ENCODE assay signal across 38 cellular contexts in the genomic region with DNA sequence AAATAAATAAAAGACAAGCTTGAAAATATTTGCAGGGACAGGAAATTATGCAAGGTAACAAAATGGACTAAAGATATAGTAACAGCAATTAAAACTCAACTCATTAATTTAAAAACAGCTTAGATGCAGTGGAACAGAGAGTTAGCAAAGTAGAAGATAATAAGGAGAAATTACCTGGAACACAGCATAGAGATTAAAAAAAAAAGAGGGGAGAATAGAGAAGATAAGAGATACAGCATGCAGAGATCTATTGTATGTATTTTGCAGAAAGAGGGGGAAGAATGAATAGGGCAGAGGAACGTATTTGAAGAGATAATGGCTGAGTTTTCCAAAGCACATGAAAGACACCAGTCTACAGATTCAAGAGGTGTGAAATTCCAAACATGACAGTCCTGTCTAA. TPM values are rescaled to one million over a fixed set of nuclear protein-coding genes. Genes with fewer than 3 reads are reported as not detected.
"Had no signal": no experiment of that assay in that cellular context is flagged by ENCODE, and none has a peak within 500 bp of the region (broad histone marks: within the 10 kb centered on the region; RNA-seq: fewer than 3 reads in every experiment).

No MANE protein-coding gene starts in this region.

- ATAC-seq: activated CD8-positive, alpha-beta T cell treated with anti-CD3 and anti-CD28 coated beads for 36 hours; activated naive CD4-positive, alpha-beta T cell treated with anti-CD3 and anti-CD28 coated beads, Interleukin-2, amount 50 U/mL, for 72 hours; activated T-cell treated with anti-CD3 and anti-CD28 coated beads, Interleukin-2, amount 50 U/mL, for 4 hours; activated T-cell treated with anti-CD3 and anti-CD28 coated beads, Interleukin-2, amount 50 U/mL, for 72 hours; activated T-helper 17 cell treated with anti-CD3 and anti-CD28 coated beads, Interleukin-2, amount 50 U/mL, for 72 hours; body of pancreas had no signal

- DNase-seq: activated B cell treated with CpG ODN at 0.5 μM for 24 hours; activated CD4-positive, alpha-beta memory T cell treated with anti-CD3 and anti-CD28 coated beads for 36 hours; activated CD4-positive, alpha-beta T cell treated with anti-CD3 and anti-CD28 coated beads for 4 hours; activated CD4-positive, alpha-beta T cell treated with anti-CD3 and anti-CD28 coated beads, Interleukin-2, amount 10 ng/mL, durations not matched to agents 24 days and 14 days; activated CD4-positive, alpha-beta T cell treated with anti-CD3 and anti-CD28 coated beads, Interleukin-2, amount 50 U/mL, for 1 hour; activated CD4-positive, alpha-beta T cell treated with anti-CD3 and anti-CD28 coated beads, Interleukin-2, amount 50 U/mL, for 4 hours; activated CD4-positive, CD25-positive, alpha-beta regulatory T cell treated with anti-CD3 and anti-CD28 coated beads, Interleukin-2, amount 50 U/mL, for 72 hours; activated CD8-positive, alpha-beta memory T cell treated with anti-CD3 and anti-CD28 coated beads, Interleukin-2, amount 50 U/mL, for 4 hours; activated CD8-positive, alpha-beta T cell treated with anti-CD3 and anti-CD28 coated beads for 36 hours; activated effector memory CD4-positive, alpha-beta T cell treated with anti-CD3 and anti-CD28 coated beads, Interleukin-2, amount 50 U/mL, for 16 hours; activated gamma-delta T cell treated with Interleukin-2 at 50 U/mL for 16 hours; activated naive CD4-positive, alpha-beta T cell; activated naive CD4-positive, alpha-beta T cell treated with anti-CD3 and anti-CD28 coated beads for 36 hours; activated naive CD4-positive, alpha-beta T cell treated with anti-CD3 and anti-CD28 coated beads, Interleukin-2, amount 50 U/mL, for 16 hours; activated naive CD8-positive, alpha-beta T cell treated with anti-CD3 and anti-CD28 coated beads for 36 hours; activated T-cell treated with anti-CD3 and anti-CD28 coated beads for 4 hours; activated T-cell treated with anti-CD3 and anti-CD28 coated beads, Interleukin-2, amount 50 U/mL, for 1 hour; activated T-cell treated with anti-CD3 and anti-CD28 coated beads, Interleukin-2, amount 50 U/mL, for 4 hours; activated T-cell treated with anti-CD3 and anti-CD28 coated beads, Interleukin-2, amount 50 U/mL, for 72 hours; adrenal gland; amniotic stem cell; aorta; body of pancreas; brain microvascular endothelial cell; central memory CD4-positive, alpha-beta T cell; T-helper 2 cell; T-helper 9 cell had no signal

- H3K27ac ChIP-seq: adrenal gland, body of pancreas, brain microvascular endothelial cell, breast epithelium, VCaP had no signal

- H3K27ac Mint-ChIP-seq: activated B cell treated with CpG ODN at 0.5 μM for 24 hours; activated CD4-positive, alpha-beta memory T cell treated with anti-CD3 and anti-CD28 coated beads for 36 hours; activated CD4-positive, alpha-beta T cell treated with anti-CD3 and anti-CD28 coated beads, Interleukin-2, amount 10 ng/mL, durations not matched to agents 24 days and 14 days; activated CD8-positive, alpha-beta T cell treated with anti-CD3 and anti-CD28 coated beads for 36 hours; activated naive CD4-positive, alpha-beta T cell treated with anti-CD3 and anti-CD28 coated beads for 36 hours; activated naive CD4-positive, alpha-beta T cell treated with anti-CD3 and anti-CD28 coated beads, Interleukin-2, amount 50 U/mL, for 72 hours; activated naive CD8-positive, alpha-beta T cell treated with anti-CD3 and anti-CD28 coated beads for 36 hours; activated T-cell treated with anti-CD3 and anti-CD28 coated beads, Interleukin-2, amount 50 U/mL, for 72 hours; activated T-helper 1 cell treated with anti-CD3 and anti-CD28 coated beads, Interleukin-12 subunit alpha, Interleukin-12 subunit beta, Interleukin-2, Interleukin-4 antibody, amounts not matched to agents 30 ng/mL and 10 ng/mL and 1 ng/mL, durations not matched to agents 14 hours and 24 hours and 36 hours; activated T-helper 17 cell treated with anti-CD3 and anti-CD28 coated beads, Interleukin-2, amount 50 U/mL, for 72 hours; T-helper 1 cell treated with Interleukin-12 subunit alpha and Interleukin-12 subunit beta and Interleukin-4 antibody, amounts not matched to agents 30 μg/mL and 1 μg/mL, for 36 hours; T-helper 2 cell treated with Interferon-gamma antibody and Interleukin-4, amounts not matched to agents 5 μg/mL and 100 μg/mL, for 36 hours had no signal

- H3K4me1 ChIP-seq: body of pancreas, breast epithelium had no signal

- H3K4me1 Mint-ChIP-seq: activated B cell treated with CpG ODN at 0.5 μM for 24 hours; activated CD4-positive, alpha-beta T cell treated with anti-CD3 and anti-CD28 coated beads, Interleukin-2, amount 10 ng/mL, durations not matched to agents 24 days and 14 days; activated naive CD8-positive, alpha-beta T cell treated with anti-CD3 and anti-CD28 coated beads for 36 hours; activated T-helper 17 cell treated with anti-CD3 and anti-CD28 coated beads, Interleukin-2, amount 50 U/mL, for 72 hours had no signal

- H3K4me3 ChIP-seq: adrenal gland, body of pancreas, breast epithelium had no signal

- H3K36me3 ChIP-seq: adrenal gland, brain microvascular endothelial cell, breast epithelium had no signal

- H3K4me3 Mint-ChIP-seq: activated B cell treated with CpG ODN at 0.5 μM for 24 hours; activated CD4-positive, alpha-beta memory T cell treated with anti-CD3 and anti-CD28 coated beads for 36 hours; activated CD4-positive, alpha-beta T cell treated with anti-CD3 and anti-CD28 coated beads, Interleukin-2, amount 10 ng/mL, durations not matched to agents 24 days and 14 days; activated CD8-positive, alpha-beta T cell treated with anti-CD3 and anti-CD28 coated beads for 36 hours; activated naive CD4-positive, alpha-beta T cell treated with anti-CD3 and anti-CD28 coated beads for 36 hours; activated naive CD8-positive, alpha-beta T cell treated with anti-CD3 and anti-CD28 coated beads for 36 hours; activated T-cell treated with anti-CD3 and anti-CD28 coated beads, Interleukin-2, amount 50 U/mL, for 4 hours; activated T-cell treated with anti-CD3 and anti-CD28 coated beads, Interleukin-2, amount 50 U/mL, for 72 hours; activated T-helper 1 cell treated with anti-CD3 and anti-CD28 coated beads, Interleukin-12 subunit alpha, Interleukin-12 subunit beta, Interleukin-2, Interleukin-4 antibody, amounts not matched to agents 30 ng/mL and 10 ng/mL and 1 ng/mL, durations not matched to agents 14 hours and 24 hours and 36 hours; activated T-helper 17 cell treated with anti-CD3 and anti-CD28 coated beads, Interleukin-2, amount 50 U/mL, for 72 hours; T-helper 1 cell treated with Interleukin-12 subunit alpha and Interleukin-12 subunit beta and Interleukin-4 antibody, amounts not matched to agents 30 μg/mL and 1 μg/mL, for 36 hours; T-helper 2 cell treated with Interferon-gamma antibody and Interleukin-4, amounts not matched to agents 5 μg/mL and 100 μg/mL, for 36 hours had no signal

- FAIRE-seq: astrocyte, TTC549 had no signal

- H3K9me3 ChIP-seq: adrenal gland, body of pancreas had no signal

- H3K36me3 Mint-ChIP-seq: activated CD4-positive, alpha-beta memory T cell treated with anti-CD3 and anti-CD28 coated beads for 36 hours had no signal

- H3K27me3 ChIP-seq: adrenal gland, body of pancreas had no signal

RNA-seq across cellular contexts. Expression of a gene that starts 28.7 kb away (rescaled TPM):
- total RNA-seq: activated B cell treated with CpG ODN at 0.5 μM for 24 hours; activated CD4-positive, alpha-beta memory T cell treated with anti-CD3 and anti-CD28 coated beads for 36 hours; activated CD4-positive, alpha-beta T cell treated with anti-CD3 and anti-CD28 coated beads, Interleukin-2, amount 10 ng/mL, durations not matched to agents 24 days and 14 days; activated CD8-positive, alpha-beta memory T cell treated with anti-CD3 and anti-CD28 coated beads for 36 hours; activated CD8-positive, alpha-beta T cell treated with anti-CD3 and anti-CD28 coated beads for 36 hours; activated naive CD4-positive, alpha-beta T cell treated with anti-CD3 and anti-CD28 coated beads for 36 hours; activated naive CD8-positive, alpha-beta T cell treated with anti-CD3 and anti-CD28 coated beads for 36 hours; activated T-cell treated with anti-CD3 and anti-CD28 coated beads, Interleukin-2, amount 50 U/mL, for 4 hours; activated T-cell treated with anti-CD3 and anti-CD28 coated beads, Interleukin-2, amount 50 U/mL, for 72 hours; activated T-helper 1 cell treated with anti-CD3 and anti-CD28 coated beads, Interleukin-12 subunit alpha, Interleukin-12 subunit beta, Interleukin-2, Interleukin-4 antibody, amounts not matched to agents 30 ng/mL and 10 ng/mL and 1 ng/mL, durations not matched to agents 14 hours and 24 hours and 36 hours; activated T-helper 17 cell treated with anti-CD3 and anti-CD28 coated beads, Interleukin-2, amount 50 U/mL, for 72 hours; aorta; astrocyte; body of pancreas; breast epithelium; cardiac septum had no signal
- polyA plus RNA-seq: aorta had no signal
